8 cellular contexts compared by ENCODE assay signal in genomic region chrX:154541896-154542722, GRCh38. TPM values are rescaled to one million over a fixed set of nuclear protein-coding genes. Genes with fewer than 3 reads are reported as not detected.
DNase-seq lines count a peak whose midpoint lies in the region; ATAC-seq and TF ChIP-seq lines count a peak whose summit lies in the region.

No MANE protein-coding gene starts in this region.

- no peak for TF ChIP-seq CTCF in Peyer's patch (IDR thresholded peaks at IDR 0.05)
- TF ChIP-seq CTCF in GM13976 (IDR thresholded peaks at IDR 0.05; ENCODE audit: borderline replicate concordance, control extremely low read depth, extremely low read depth, insufficient read depth, missing control alignments), result no peak

- H3K4me1 ChIP-seq in Peyer's patch, result peaks cover 0 to 10% (median 0%) of the 10 kb centered on the region in 4 donors

- no peak overlapping the region for H3K4me3 ChIP-seq in Peyer's patch

- no peaks in the 10 kb centered on the region for H3K27me3 ChIP-seq in Peyer's patch

- no peaks in the 10 kb centered on the region for H3K36me3 ChIP-seq in Peyer's patch

- in situ Hi-C loops in GM13976 (cut with MboI; ENCODE audit: low sequenced_read_pairs, unreplicated experiment), result loop anchor here (25.0 kb wide), 1 partner anchor 530 kb away; the partner anchor contains the start of gene IRAK1

- H3K27ac ChIP-seq in Peyer's patch, result peak overlapping the region; percentile 56 to 71 (median 60)

- ATAC-seq in HG03108 (IDR thresholded peaks at IDR 0.05; ENCODE audit: unreplicated experiment), result no peak
- no peak for ATAC-seq in HG02642 (IDR thresholded peaks at IDR 0.05; ENCODE audit: poor library complexity, unreplicated experiment)

- H3K9me3 ChIP-seq in Peyer's patch, result no peaks in the 10 kb centered on the region

- DNase-seq in GF-D8 (lab: John Stamatoyannopoulos, UW) (peak; percentile 61), Peyer's patch (peak in 2 of 3 donors; percentile 34 to 63), amniotic epithelial cell (ENCODE audit: low read depth) (peak; percentile 93), hepatic stellate cell (ENCODE audit: low spot score) (peak; percentile 89), GM13976 (ENCODE audit: low spot score) (no peak)
- DNase-seq in stimulated activated CD4-positive, alpha-beta T cell treated with anti-CD3 and anti-CD28 coated beads, Interleukin-2, amount 100 ng/mL, for 4 hours (ENCODE audit: low read depth), result peak; percentile 49

- TF ChIP-seq POLR2A in Peyer's patch (IDR thresholded peaks at IDR 0.05), result no peak

RNA-seq across cellular contexts. Expression of gene G6PD, which starts 4.5 kb away (rescaled TPM):
- total RNA-seq in Peyer's patch, result 10 to 100 TPM; 14.0 to 65.2 (median 43.1) TPM

RNA-seq across cellular contexts. Expression of gene IKBKG, which starts 5.3 kb away (rescaled TPM):
- total RNA-seq in Peyer's patch, result 10 to 100 TPM; 11.9 to 74.3 (median 23.3) TPM

RNA-seq across cellular contexts. Expression of gene FAM3A, which starts 26.1 kb away (rescaled TPM):
- 100 to 1,000 TPM in 2 of 4 donors, 10 to 100 TPM in 2; 18.2 to 117 (median 101) TPM for total RNA-seq in Peyer's patch

RNA-seq across cellular contexts. Expression of gene CTAG1A, which starts 42.8 kb away (rescaled TPM):
- not detected for total RNA-seq in Peyer's patch

RNA-seq across cellular contexts. Expression of gene SLC10A3, which starts 51.7 kb away (rescaled TPM):
- 10 to 100 TPM; 11.6 to 19.8 (median 16.5) TPM for total RNA-seq in Peyer's patch
